ENCODE assay signal across 25 cellular contexts in genomic region chr7:157785486-157786186, GRCh38.
A peak's percentile ranks its signal among the peaks of the same experiment; 100 is the strongest.
DNase-seq lines count a peak whose midpoint lies in the region; ATAC-seq and TF ChIP-seq lines count a peak whose summit lies in the region.
"Had no signal": no experiment of that assay in that cellular context is flagged by ENCODE, and none has a peak within 500 bp of the region (broad histone marks: within the 10 kb centered on the region; RNA-seq: fewer than 3 reads in every experiment).

No MANE protein-coding gene starts in this region.

- H3K14ac ChIP-seq in neuronal stem cell (ENCODE audit: low read length), result peak overlapping the region; percentile 47

- no peaks in the 10 kb centered on the region for H3K27me3 Mint-ChIP-seq in activated naive CD8-positive, alpha-beta T cell treated with anti-CD3 and anti-CD28 coated beads for 36 hours

- peak overlapping the region; percentile 73 for H2AK5ac ChIP-seq in neuronal stem cell (ENCODE audit: low read depth, low read length)

- ATAC-seq in left ventricle myocardium superior (no peak), heart right ventricle (no peak), esophagus mucosa (no peak)

- peak overlapping the region; percentile 84 for H2BK15ac ChIP-seq in neuronal stem cell (ENCODE audit: low read length)

- H2BK5ac ChIP-seq in neuronal stem cell (ENCODE audit: low read length), result peak overlapping the region; percentile 30

- H3K4me3 ChIP-seq in heart right ventricle, result no peak overlapping the region
- no peak overlapping the region for H3K4me3 ChIP-seq in WERI-Rb-1 (ENCODE audit: low read depth, low read length)
- H3K4me3 ChIP-seq in neuronal stem cell (ENCODE audit: low read length in 2 of 2), result no peak overlapping the region
- no peak overlapping the region for H3K4me3 ChIP-seq in ascending aorta
- H3K4me3 ChIP-seq: GM23248, PC-9 had no signal

- no peaks in the 10 kb centered on the region for H3K9me3 ChIP-seq in heart right ventricle
- H3K9me3 ChIP-seq in WERI-Rb-1 (ENCODE audit: severe bottlenecking), result no peaks in the 10 kb centered on the region
- H3K9me3 ChIP-seq in neuronal stem cell (replicated peaks in 1 of 2; ENCODE audit: control insufficient read depth in 2 of 2, insufficient read depth in 1 of 2, low read depth in 1 of 2, low read length in 2 of 2), result peaks cover 0 to 6% of the 10 kb centered on the region in 2 donors
- H3K9me3 ChIP-seq in ascending aorta, result no peaks in the 10 kb centered on the region

- H3K36me3 Mint-ChIP-seq in activated naive CD8-positive, alpha-beta T cell treated with anti-CD3 and anti-CD28 coated beads for 36 hours, result no peaks in the 10 kb centered on the region
- H3K36me3 Mint-ChIP-seq: IgD-negative memory B cell had no signal

- no peak overlapping the region for H3K23ac ChIP-seq in neuronal stem cell (ENCODE audit: low read depth, low read length, poor library complexity)

- no peaks in the 10 kb centered on the region for H3K4me1 Mint-ChIP-seq in activated naive CD8-positive, alpha-beta T cell treated with anti-CD3 and anti-CD28 coated beads for 36 hours
- H3K4me1 Mint-ChIP-seq: H9, IgD-negative memory B cell had no signal

- intact Hi-C loops in left ventricle myocardium superior (cut with micrococcal nuclease) (no loop called here), heart right ventricle (cut with DNase I) (no loop called here), ascending aorta (cut with DNase I) (no loop called here)

- H3K36me3 ChIP-seq in heart right ventricle, result no peaks in the 10 kb centered on the region
- H3K36me3 ChIP-seq in WERI-Rb-1, result no peaks in the 10 kb centered on the region
- peaks cover 0 to 4% of the 10 kb centered on the region in 2 donors for H3K36me3 ChIP-seq in neuronal stem cell (replicated peaks in 1 of 2; ENCODE audit: control insufficient read depth in 2 of 2, insufficient read depth in 2 of 2, low read length in 2 of 2)
- H3K36me3 ChIP-seq in ascending aorta, result no peaks in the 10 kb centered on the region

- H3K4me3 Mint-ChIP-seq in activated naive CD8-positive, alpha-beta T cell treated with anti-CD3 and anti-CD28 coated beads for 36 hours, result no peak overlapping the region
- H3K4me3 Mint-ChIP-seq: H9, HFFc6, IgD-negative memory B cell had no signal

- H4K8ac ChIP-seq in neuronal stem cell (ENCODE audit: low read depth, low read length), result no peak overlapping the region

- H3K4me2 ChIP-seq in neuronal stem cell (ENCODE audit: insufficient read depth, low read length, poor library complexity, severe bottlenecking), result no peak overlapping the region
- H3K4me2 ChIP-seq: KMS-11, PC-9 had no signal

- H3K27ac ChIP-seq in heart right ventricle, result no peak overlapping the region
- H3K27ac ChIP-seq in WERI-Rb-1, result no peak overlapping the region
- no peak overlapping the region for H3K27ac ChIP-seq in neuronal stem cell (replicated peaks; ENCODE audit: low read length)
- H3K27ac ChIP-seq in ascending aorta, result no peak overlapping the region
- H3K27ac ChIP-seq: GM23248, KMS-11, PC-9, RWPE1 had no signal

- no peak overlapping the region for H2BK12ac ChIP-seq in neuronal stem cell (ENCODE audit: low read length)

- H3K27ac Mint-ChIP-seq in activated naive CD8-positive, alpha-beta T cell treated with anti-CD3 and anti-CD28 coated beads for 36 hours, result no peak overlapping the region
- H3K27ac Mint-ChIP-seq: H9, HFFc6, IgD-negative memory B cell had no signal

- no peaks in the 10 kb centered on the region for H3K9me3 Mint-ChIP-seq in activated naive CD8-positive, alpha-beta T cell treated with anti-CD3 and anti-CD28 coated beads for 36 hours
- H3K9me3 Mint-ChIP-seq: H9 had no signal

- H3K79me1 ChIP-seq in neuronal stem cell (ENCODE audit: low read depth, low read length), result no peaks in the 10 kb centered on the region

- WGBS in heart right ventricle, 2 donors, result 87% methylated on average over 32 of the region's 32 CpGs
- WGBS in neuronal stem cell (ENCODE audit: extremely low coverage in 2 of 2, insufficient read length in 2 of 2, insufficient replicate concordance in 1 of 2), 2 donors, result no CpG with 5 or more reads among the region's 32 CpGs

- H2AFZ ChIP-seq in neuronal stem cell (ENCODE audit: low read length), result no peak overlapping the region
- H2AFZ ChIP-seq: GM23248, PC-9 had no signal

- H4K91ac ChIP-seq in neuronal stem cell (ENCODE audit: low read depth, low read length, poor library complexity), result no peak overlapping the region

- DNase-seq in left ventricle myocardium superior (peak; percentile 6), heart right ventricle (no peak), WERI-Rb-1 (no peak), neuronal stem cell (ENCODE audit: low spot score) (no peak), ascending aorta (ENCODE audit: low spot score in 2 of 2) (no peak)
- no peak for DNase-seq in activated naive CD8-positive, alpha-beta T cell treated with anti-CD3 and anti-CD28 coated beads for 36 hours
- DNase-seq: DMS153; GM23248; H9; HFFc6; MM.1S; NCI-H1048; NCI-H1417; NCI-H1694; NCI-H2029 treated with DMSO at 0.1 percent for 48 hours; NCI-H2227 treated with DMSO at 0.1 percent for 48 hours; NCI-H510A treated with DMSO at 0.1 percent for 48 hours; NCI-H82; NK-92 treated with Interleukin-12 subunit alpha and Interleukin-12 subunit beta, amount 100 ng/mL, for 24 hours; PC-9; SHP77 treated with DMSO at 0.1 percent for 48 hours had no signal

- peak overlapping the region; percentile 30 for H3K9ac ChIP-seq in neuronal stem cell (ENCODE audit: low read depth, low read length, poor library complexity)
- H3K9ac ChIP-seq: GM23248, KMS-11 had no signal

- no peak for TF ChIP-seq CTCF in heart right ventricle (IDR thresholded peaks at IDR 0.05)
- TF ChIP-seq CTCF in WERI-Rb-1 (IDR thresholded peaks at IDR 0.05; ENCODE audit: low read depth, low read length), result peak; percentile 7; the same call in 1 of the 2 replicates
- no peak for TF ChIP-seq CTCF in ascending aorta (IDR thresholded peaks at IDR 0.05)

- H3K4me1 ChIP-seq in heart right ventricle, result no peaks in the 10 kb centered on the region
- H3K4me1 ChIP-seq in neuronal stem cell (ENCODE audit: control insufficient read depth in 2 of 2, insufficient read depth in 1 of 2, low read depth in 1 of 2, low read length in 2 of 2), result peaks cover 9 to 13% of the 10 kb centered on the region in 2 donors
- no peaks in the 10 kb centered on the region for H3K4me1 ChIP-seq in ascending aorta

- H3K27me3 ChIP-seq in heart right ventricle, result peaks cover 0 to 12% (median 6%) of the 10 kb centered on the region in 7 donors
- no peaks in the 10 kb centered on the region for H3K27me3 ChIP-seq in WERI-Rb-1 (ENCODE audit: insufficient read depth, low read depth, severe bottlenecking)
- H3K27me3 ChIP-seq in neuronal stem cell (ENCODE audit: control insufficient read depth in 3 of 3, insufficient read depth in 3 of 3, low read depth in 1 of 3, low read length in 3 of 3), result peaks cover 0 to 4% (median 0%) of the 10 kb centered on the region in 3 experiments
- H3K27me3 ChIP-seq in ascending aorta, result no peaks in the 10 kb centered on the region

- no peak overlapping the region for H3K4ac ChIP-seq in neuronal stem cell (ENCODE audit: low read length)

- no peak overlapping the region for H2BK120ac ChIP-seq in neuronal stem cell (ENCODE audit: low read depth, low read length)

- peak overlapping the region; percentile 94 for H3K18ac ChIP-seq in neuronal stem cell (ENCODE audit: low read length)
